Comparison of ENCODE assay signal across 7 cellular contexts in the genomic region with DNA sequence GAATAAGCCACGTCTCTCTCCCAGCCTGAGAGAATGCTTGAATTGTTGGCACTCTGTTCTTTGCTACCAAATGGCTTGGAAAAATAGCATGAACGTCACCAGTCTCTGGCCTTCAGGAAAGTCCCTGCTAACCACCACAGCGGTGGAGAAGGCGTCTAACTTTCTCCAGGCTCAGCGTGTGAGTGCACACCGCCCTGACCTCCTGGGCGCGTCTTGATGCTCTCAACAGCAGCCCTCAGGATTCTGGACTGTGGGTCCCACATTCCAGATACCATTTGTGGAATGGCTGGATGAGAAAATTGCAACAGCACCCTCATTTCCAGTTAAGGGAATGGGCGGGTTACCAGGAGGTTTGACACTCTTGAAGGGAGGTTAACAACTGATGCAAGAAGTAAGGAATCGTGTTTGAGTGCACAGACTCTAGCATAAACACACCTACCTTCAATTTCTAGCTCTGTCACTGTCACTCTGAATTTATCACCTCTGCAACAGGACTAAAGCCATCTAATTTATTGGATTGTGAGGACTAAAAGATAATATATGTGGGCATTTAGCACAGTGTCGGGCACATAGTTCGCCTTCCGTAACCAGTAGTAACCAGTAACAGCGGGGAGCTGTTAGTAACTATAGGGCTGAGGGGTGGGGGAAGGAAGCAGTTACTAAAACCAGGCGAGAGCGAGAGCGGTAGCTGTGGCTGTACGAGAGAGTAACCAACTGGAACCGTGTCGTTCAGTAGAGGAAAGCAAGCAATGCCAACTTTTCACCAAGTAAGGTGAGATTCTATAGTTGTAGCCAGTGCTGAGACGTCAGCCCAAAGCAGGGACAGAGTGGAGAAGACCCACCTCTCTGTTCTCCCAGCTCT. TPM values are rescaled to one million over a fixed set of nuclear protein-coding genes. Genes with fewer than 3 reads are reported as not detected.
DNase-seq lines count a peak whose midpoint lies in the region; ATAC-seq and TF ChIP-seq lines count a peak whose summit lies in the region.

No MANE protein-coding gene starts in this region.

- WGBS in thymus, result 83% methylated on average over 21 of the region's 21 CpGs

- H3K36me3 ChIP-seq in thymus (ENCODE audit: control insufficient read depth, insufficient read depth), result peaks cover 11% of the 10 kb centered on the region

- H3K9me3 ChIP-seq in mononuclear cell (ENCODE audit: low read depth, low read length) (no peaks in the 10 kb centered on the region), thymus (ENCODE audit: control insufficient read depth) (no peaks in the 10 kb centered on the region)

- peak overlapping the region; percentile 97 for H3K27ac Mint-ChIP-seq in central memory CD8-positive, alpha-beta T cell (ENCODE audit: low read depth)

- peak overlapping the region; percentile 81 for H3K27ac ChIP-seq in thymus (ENCODE audit: low read depth)

- peaks cover 39% of the 10 kb centered on the region for H3K4me1 Mint-ChIP-seq in central memory CD8-positive, alpha-beta T cell

- ATAC-seq in GM18907 (IDR thresholded peaks at IDR 0.05; ENCODE audit: unreplicated experiment), result peak; percentile 67
- ATAC-seq in HG02938 (IDR thresholded peaks at IDR 0.05; ENCODE audit: unreplicated experiment), result peak; percentile 66
- ATAC-seq in SK-N-SH treated with all-trans-retinoic acid at 6 μM for 48 hours, result peak; percentile 1; the same call in 1 of the 3 replicates
- peak; percentile 48 for ATAC-seq in central memory CD8-positive, alpha-beta T cell (replicated peaks; ENCODE audit: extremely low read depth, poor library complexity, severe bottlenecking)

- peak in 1 of 2 donors; percentile 48 for DNase-seq in central memory CD8-positive, alpha-beta T cell (ENCODE audit: low spot score in 2 of 2)
- no peak for DNase-seq in medulla oblongata (ENCODE audit: extremely low spot score)

- peak overlapping the region; percentile 87 for H3K4me3 Mint-ChIP-seq in central memory CD8-positive, alpha-beta T cell

- H3K4me3 ChIP-seq in mononuclear cell (ENCODE audit: low read length), result peak overlapping the region; percentile 61
- H3K4me3 ChIP-seq in thymus (ENCODE audit: low read length), result peak overlapping the region; percentile 73

- H3K36me3 Mint-ChIP-seq in central memory CD8-positive, alpha-beta T cell (ENCODE audit: insufficient read depth), result peaks cover 13% of the 10 kb centered on the region

- H3K27me3 ChIP-seq in mononuclear cell (ENCODE audit: insufficient read depth, low read length) (no peaks in the 10 kb centered on the region), thymus (ENCODE audit: control insufficient read depth, insufficient read depth) (no peaks in the 10 kb centered on the region)

- peaks cover 26% of the 10 kb centered on the region for H3K4me1 ChIP-seq in mononuclear cell (ENCODE audit: insufficient read depth, low read length)
- peaks cover 4% of the 10 kb centered on the region for H3K4me1 ChIP-seq in thymus (ENCODE audit: control insufficient read depth, insufficient read depth, low read length)

- H3K9me3 Mint-ChIP-seq in central memory CD8-positive, alpha-beta T cell, result no peaks in the 10 kb centered on the region

- no peaks in the 10 kb centered on the region for H3K27me3 Mint-ChIP-seq in central memory CD8-positive, alpha-beta T cell

TF ChIP-seq in SK-N-SH treated with all-trans-retinoic acid at 6 μM for 48 hours, 23 proteins besides CTCF, POLR2A, EP300 and RAD21:
- TF ChIP-seq ZFP3 (CRISPR knock-in tag; IDR thresholded peaks at IDR 0.05) (no peak), RARB (CRISPR knock-in tag; IDR thresholded peaks at IDR 0.05) (no peak)
- TF ChIP-seq, protein P1, sequence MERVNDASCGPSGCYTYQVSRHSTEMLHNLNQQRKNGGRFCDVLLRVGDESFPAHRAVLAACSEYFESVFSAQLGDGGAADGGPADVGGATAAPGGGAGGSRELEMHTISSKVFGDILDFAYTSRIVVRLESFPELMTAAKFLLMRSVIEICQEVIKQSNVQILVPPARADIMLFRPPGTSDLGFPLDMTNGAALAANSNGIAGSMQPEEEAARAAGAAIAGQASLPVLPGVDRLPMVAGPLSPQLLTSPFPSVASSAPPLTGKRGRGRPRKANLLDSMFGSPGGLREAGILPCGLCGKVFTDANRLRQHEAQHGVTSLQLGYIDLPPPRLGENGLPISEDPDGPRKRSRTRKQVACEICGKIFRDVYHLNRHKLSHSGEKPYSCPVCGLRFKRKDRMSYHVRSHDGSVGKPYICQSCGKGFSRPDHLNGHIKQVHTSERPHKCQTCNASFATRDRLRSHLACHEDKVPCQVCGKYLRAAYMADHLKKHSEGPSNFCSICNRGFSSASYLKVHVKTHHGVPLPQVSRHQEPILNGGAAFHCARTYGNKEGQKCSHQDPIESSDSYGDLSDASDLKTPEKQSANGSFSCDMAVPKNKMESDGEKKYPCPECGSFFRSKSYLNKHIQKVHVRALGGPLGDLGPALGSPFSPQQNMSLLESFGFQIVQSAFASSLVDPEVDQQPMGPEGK (CRISPR knock-in tag; IDR thresholded peaks at IDR 0.05; ENCODE audit: borderline replicate concordance), result no peak

RNA-seq across cellular contexts. Expression of a gene that starts 0.8 kb away (rescaled TPM):
- total RNA-seq in mononuclear cell, result 12.6 TPM
- polyA plus RNA-seq in thymus, result 38.8 TPM

RNA-seq across cellular contexts. Expression of a gene that starts 11.8 kb away (rescaled TPM):
- 6.2 TPM for total RNA-seq in mononuclear cell
- 10.9 TPM for polyA plus RNA-seq in thymus

Comparison
In these comparisons a context has a peak if more than half of its experiments do, and no peak if none do; other contexts are left out.
1. ATAC-seq: peak in every context shown above with its lines; median percentile 67 in GM18907; 66 in HG02938; 48 in central memory CD8-positive, alpha-beta T cell; 1 in SK-N-SH treated with all-trans-retinoic acid at 6 μM for 48 hours.